In genomic region chr11:64229959-64230208, GRCh38 we compare ENCODE assay signal across 1 cellular context.
TF ChIP-seq lines count a peak whose summit lies in the region.

No MANE protein-coding gene starts in this region.

TF ChIP-seq in endothelial cell of umbilical vein, 7 proteins besides CTCF, POLR2A, EP300 and RAD21:
- TF ChIP-seq POLR2AphosphoS5 (IDR thresholded peaks at IDR 0.05; ENCODE audit: insufficient read depth, low read depth, low read length): no peak
- no peak for TF ChIP-seq GATA2 (IDR thresholded peaks at IDR 0.05; ENCODE audit: insufficient read depth, insufficient read length, low read depth, low read length)
